ENCODE assay signal across 8 cellular contexts in genomic region chr10:101818958-101819633, GRCh38. TPM values are rescaled to one million over a fixed set of nuclear protein-coding genes. Genes with fewer than 3 reads are reported as not detected.
A peak's percentile ranks its signal among the peaks of the same experiment; 100 is the strongest.
DNase-seq lines count a peak whose midpoint lies in the region; ATAC-seq and TF ChIP-seq lines count a peak whose summit lies in the region.

No MANE protein-coding gene starts in this region.

- DNase-seq in spleen (peak; percentile 83), NCI-H446 (lab: John Stamatoyannopoulos, UW) (no peak)
- no peak for DNase-seq in stimulated activated CD4-positive, alpha-beta T cell treated with anti-CD3 and anti-CD28 coated beads, Interleukin-15, amount 100 ng/mL, for 24 hours

- H3F3A ChIP-seq in DOHH2 (ENCODE audit: control insufficient read depth, insufficient read depth): peaks cover 2% of the 10 kb centered on the region; the same call in 1 of the 2 replicates

- H3K4me2 ChIP-seq in DOHH2 (ENCODE audit: low read length): peak overlapping the region; percentile 95

- H3K4me3 ChIP-seq in DOHH2 (ENCODE audit: low read length) (peak overlapping the region; percentile 94), iPS-18a (ENCODE audit: low read length) (peak overlapping the region; percentile 82), spleen (peak overlapping the region; percentile 5 to 100 (median 95))

- 27 to 35% (median 30%) methylated on average over 13 of the region's 13 CpGs for WGBS in spleen, 5 donors

- no peaks in the 10 kb centered on the region for H3K27me3 Mint-ChIP-seq in activated naive CD8-positive, alpha-beta T cell

- H3K79me2 ChIP-seq in DOHH2 (ENCODE audit: control insufficient read depth, low read length): peaks cover 56% of the 10 kb centered on the region

- intact Hi-C loops in spleen (cut with DNase I; ENCODE audit: low total_unique reads): no loop called here

- H3K9me2 ChIP-seq in DOHH2 (replicated peaks; ENCODE audit: control insufficient read depth, low read length): no peaks in the 10 kb centered on the region

- H3K9me3 ChIP-seq in DOHH2 (ENCODE audit: control insufficient read depth, insufficient read depth, low read length) (no peaks in the 10 kb centered on the region), iPS-18a (ENCODE audit: control insufficient read depth, low read depth, low read length) (no peaks in the 10 kb centered on the region), spleen (no peaks in the 10 kb centered on the region)

- H3K27me3 ChIP-seq in DOHH2 (ENCODE audit: control insufficient read depth, low read length) (no peaks in the 10 kb centered on the region), iPS-18a (ENCODE audit: control insufficient read depth, insufficient read depth, low read length) (no peaks in the 10 kb centered on the region), spleen (replicated peaks in 1 of 7) (no peaks in the 10 kb centered on the region)

- peak overlapping the region; percentile 98 for H3K27ac Mint-ChIP-seq in activated naive CD8-positive, alpha-beta T cell

- H3K4me3 Mint-ChIP-seq in activated naive CD8-positive, alpha-beta T cell: peak overlapping the region; percentile 97

- TF ChIP-seq POLR2A in spleen (IDR thresholded peaks at IDR 0.05): no peak

- ATAC-seq in GM21360 (IDR thresholded peaks at IDR 0.05; ENCODE audit: unreplicated experiment) (peak; percentile 17), HG03565 (IDR thresholded peaks at IDR 0.05; ENCODE audit: unreplicated experiment) (peak; percentile 6)

- H3K4me1 ChIP-seq in DOHH2 (ENCODE audit: control insufficient read depth, low read length) (peaks cover 27% of the 10 kb centered on the region), iPS-18a (ENCODE audit: control insufficient read depth, low read depth, low read length) (peaks cover 8% of the 10 kb centered on the region), spleen (peaks cover 8 to 48% (median 28%) of the 10 kb centered on the region in 6 donors)

- peak overlapping the region; percentile 92 for H3K9ac ChIP-seq in iPS-18a (ENCODE audit: low read length)

- peaks cover 14% of the 10 kb centered on the region for H4K20me1 ChIP-seq in DOHH2 (ENCODE audit: control insufficient read depth, insufficient read depth, low read depth, low read length)

- peaks cover 2% of the 10 kb centered on the region for H3K36me3 Mint-ChIP-seq in activated naive CD8-positive, alpha-beta T cell

- peaks cover 47% of the 10 kb centered on the region for H3K4me1 Mint-ChIP-seq in activated naive CD8-positive, alpha-beta T cell (ENCODE audit: low read depth)

- H3K36me3 ChIP-seq in DOHH2 (ENCODE audit: control insufficient read depth, low read length) (peaks cover 12% of the 10 kb centered on the region), iPS-18a (ENCODE audit: control insufficient read depth, low read depth, low read length) (no peaks in the 10 kb centered on the region), spleen (no peaks in the 10 kb centered on the region)

- peak overlapping the region; percentile 68; the same call in 1 of the 2 replicates for H3K27ac ChIP-seq in DOHH2 (ENCODE audit: low read depth, low read length)
- H3K27ac ChIP-seq in iPS-18a (ENCODE audit: low read length): peak overlapping the region; percentile 80
- H3K27ac ChIP-seq in spleen: peak overlapping the region; percentile 67 to 99 (median 97)

- no peaks in the 10 kb centered on the region for H3K9me3 Mint-ChIP-seq in activated naive CD8-positive, alpha-beta T cell (ENCODE audit: low read depth)

- TF ChIP-seq CTCF in DOHH2 (IDR thresholded peaks at IDR 0.05; ENCODE audit: low read depth, low read length, poor library complexity, severe bottlenecking) (no peak), spleen (IDR thresholded peaks at IDR 0.05 in 8 of 11, conservative IDR thresholded peaks at IDR 0.05 in 3 of 11) (no peak)

RNA-seq across cellular contexts. Expression of gene OGA, which starts 0.9 kb away (rescaled TPM):
- total RNA-seq in spleen: 100 to 1,000 TPM; 143 to 234 (median 172) TPM
- polyA plus RNA-seq in spleen: 10 to 100 TPM; 65.7 to 87.0 (median 68.3) TPM

RNA-seq across cellular contexts. Expression of gene KCNIP2, which starts 24.5 kb away (rescaled TPM):
- 1 to 10 TPM; 4.2 to 8.6 (median 6.5) TPM for total RNA-seq in spleen
- polyA plus RNA-seq in spleen: 1 to 10 TPM in 2 of 3 donors, under 1 TPM in 1; 1.00 to 1.7 (median 1.3) TPM

RNA-seq across cellular contexts. Expression of gene NPM3, which starts 35.9 kb away (rescaled TPM):
- 10 to 100 TPM; 16.8 to 46.9 (median 24.6) TPM for total RNA-seq in spleen
- 10 to 100 TPM; 33.5 to 54.6 (median 44.2) TPM for polyA plus RNA-seq in spleen

RNA-seq across cellular contexts. Expression of gene FGF8, which starts 43.2 kb away (rescaled TPM):
- not detected for total RNA-seq in spleen
- polyA plus RNA-seq in spleen: under 1 TPM in 2 of 3 donors, not detected in 1; 0.11 TPM
